ENCODE assay signal across 8 cellular contexts in genomic region chr16:70430667-70431536, GRCh38. TPM values are rescaled to one million over a fixed set of nuclear protein-coding genes. Genes with fewer than 3 reads are reported as not detected.
DNase-seq lines count a peak whose midpoint lies in the region; ATAC-seq, FAIRE-seq and TF ChIP-seq lines count a peak whose summit lies in the region.

No MANE protein-coding gene starts in this region.

- ATAC-seq in GM23338: peak; percentile 36

- H3K36me3 ChIP-seq in GM23338 (ENCODE audit: insufficient read depth) (no peaks in the 10 kb centered on the region; the same call in 1 of the 2 replicates), MM.1S (replicated peaks; ENCODE audit: insufficient read depth, low read length) (no peaks in the 10 kb centered on the region)

- TF ChIP-seq POLR2A in GM12891 (IDR thresholded peaks at IDR 0.05; ENCODE audit: low read depth, low read length): peak; percentile 16; the same call in 1 of the 2 replicates

- peak overlapping the region; percentile 96 for H3K27ac Mint-ChIP-seq in GM23338
- peak overlapping the region; percentile 69 for H3K27ac Mint-ChIP-seq in glutamatergic neuron (ENCODE audit: unreplicated experiment)

- peak overlapping the region; percentile 39 for H3K4me3 Mint-ChIP-seq in GM23338
- H3K4me3 Mint-ChIP-seq in glutamatergic neuron (ENCODE audit: unreplicated experiment): peak overlapping the region; percentile 77

- peak overlapping the region; percentile 59 for H3K9ac ChIP-seq in MM.1S (ENCODE audit: low read length)

- peaks cover 16% of the 10 kb centered on the region for H3F3A ChIP-seq in GM23338 (replicated peaks; ENCODE audit: low read depth)
- H3F3A ChIP-seq in MM.1S (ENCODE audit: insufficient read depth, low read length): peaks cover 41% of the 10 kb centered on the region

- H2AFZ ChIP-seq in GM23338 (no peak overlapping the region), MM.1S (ENCODE audit: low read length) (peak overlapping the region; percentile 27; the same call in 1 of the 2 replicates)

- peak overlapping the region; percentile 41; the same call in 1 of the 2 replicates for H3K4me3 ChIP-seq in GM23338
- H3K4me3 ChIP-seq in MM.1S (ENCODE audit: low read length): peak overlapping the region; percentile 38; the same call in 1 of the 2 replicates

- H3K27me3 ChIP-seq in GM23338 (ENCODE audit: insufficient read depth) (no peaks in the 10 kb centered on the region), MM.1S (replicated peaks; ENCODE audit: insufficient read depth, low read length) (no peaks in the 10 kb centered on the region)

- H3K9me2 ChIP-seq in GM23338 (ENCODE audit: insufficient read depth) (no peaks in the 10 kb centered on the region), MM.1S (replicated peaks; ENCODE audit: insufficient read depth, low read length) (no peaks in the 10 kb centered on the region)

- TF ChIP-seq CTCF in GM23338 (conservative IDR thresholded peaks at IDR 0.05; ENCODE audit: low read depth in 2 of 2): no peak
- no peak for TF ChIP-seq CTCF in MM.1S (IDR thresholded peaks at IDR 0.05; ENCODE audit: low read length)
- TF ChIP-seq CTCF in glutamatergic neuron (IDR thresholded peaks at IDR 0.05; ENCODE audit: partially characterized antibody, unreplicated experiment): no peak

- H3K4me1 Mint-ChIP-seq in GM23338 (peaks cover 64% of the 10 kb centered on the region), glutamatergic neuron (ENCODE audit: low read depth, unreplicated experiment) (peaks cover 58% of the 10 kb centered on the region)

- H3K36me3 Mint-ChIP-seq in GM23338 (ENCODE audit: low read depth): peaks cover 12% of the 10 kb centered on the region
- peaks cover 5% of the 10 kb centered on the region for H3K36me3 Mint-ChIP-seq in glutamatergic neuron (ENCODE audit: unreplicated experiment)

- H3K27me3 Mint-ChIP-seq in GM23338 (ENCODE audit: insufficient read depth, low read depth, poor library complexity) (peaks cover 7% of the 10 kb centered on the region), glutamatergic neuron (ENCODE audit: unreplicated experiment) (peaks cover 26% of the 10 kb centered on the region)

- no peaks in the 10 kb centered on the region for H3K9me3 ChIP-seq in MM.1S (replicated peaks; ENCODE audit: insufficient read depth, low read length)

- H3K79me2 ChIP-seq in GM23338 (replicated peaks; ENCODE audit: insufficient read depth) (peaks cover 90% of the 10 kb centered on the region), MM.1S (ENCODE audit: low read length) (peaks cover 43% of the 10 kb centered on the region)

- DNase-seq in GM12891 (ENCODE audit: insufficient read length, low spot score) (no peak), GM23338 (ENCODE audit: low spot score) (peak; percentile 78), MM.1S (peak; percentile 62), glutamatergic neuron (no peak), hippocampal formation (lab: John Stamatoyannopoulos, UW) (no peak), mucosa of gallbladder (ENCODE audit: low spot score) (no peak)
- peak; percentile 66 for DNase-seq in activated CD8-positive, alpha-beta memory T cell treated with anti-CD3 and anti-CD28 coated beads, Interleukin-2, amount 50 U/mL, for 4 hours
- peak; percentile 52 for DNase-seq in stimulated activated CD4-positive, alpha-beta T cell treated with anti-CD3 and anti-CD28 coated beads, Interleukin-4, amount 100 ng/mL, for 24 hours

- H3K9me3 Mint-ChIP-seq in GM23338 (no peaks in the 10 kb centered on the region), glutamatergic neuron (ENCODE audit: unreplicated experiment) (peaks cover 22% of the 10 kb centered on the region)

- H3K4me2 ChIP-seq in GM23338 (peak overlapping the region; percentile 73), MM.1S (ENCODE audit: low read depth, low read length) (peak overlapping the region; percentile 76)

- H3K27ac ChIP-seq in GM23338 (ENCODE audit: low read depth): peak overlapping the region; percentile 97
- peak overlapping the region; percentile 95 for H3K27ac ChIP-seq in MM.1S (ENCODE audit: low read length)

- peak; percentile 75 for FAIRE-seq in GM12891 (lab: Jason Lieb, UNC)

- H3K4me1 ChIP-seq in GM23338 (ENCODE audit: insufficient read depth) (peaks cover 57% of the 10 kb centered on the region), MM.1S (ENCODE audit: low read length) (peaks cover 64% of the 10 kb centered on the region)

- H4K20me1 ChIP-seq in GM23338 (replicated peaks; ENCODE audit: insufficient read depth): peaks cover 5% of the 10 kb centered on the region; the same call in 1 of the 2 replicates
- no peaks in the 10 kb centered on the region for H4K20me1 ChIP-seq in MM.1S (ENCODE audit: insufficient read depth, low read length)

TF ChIP-seq in GM12891, 5 proteins besides CTCF, POLR2A, EP300 and RAD21:
- TF ChIP-seq POLR2AphosphoS5 (IDR thresholded peaks at IDR 0.05; ENCODE audit: low read depth, low read length) (no peak), POU2F2 (IDR thresholded peaks at IDR 0.05; ENCODE audit: low read depth, low read length) (peak; percentile 55), TAF1 (IDR thresholded peaks at IDR 0.05; ENCODE audit: low read depth, low read length) (peak; percentile 22; the same call in 1 of the 2 replicates), SPI1 (IDR thresholded peaks at IDR 0.05; ENCODE audit: low read depth, low read length) (peak; percentile 99), PAX5 (IDR thresholded peaks at IDR 0.05; ENCODE audit: insufficient read depth, low read length, severe bottlenecking) (peak; percentile 86)

TF ChIP-seq in GM23338, 12 proteins besides CTCF, POLR2A, EP300 and RAD21 (continues in another document):
- TF ChIP-seq ZNF114 (CRISPR knock-in tag; IDR thresholded peaks at IDR 0.05) (no peak), ETS1 (IDR thresholded peaks at IDR 0.05) (no peak), EZH2 (IDR thresholded peaks at IDR 0.05; ENCODE audit: low read depth, unreplicated experiment) (no peak), REST (IDR thresholded peaks at IDR 0.05; ENCODE audit: unreplicated experiment) (no peak), STAT1 (IDR thresholded peaks at IDR 0.05; ENCODE audit: unreplicated experiment) (no peak)

RNA-seq across cellular contexts. Expression of gene ST3GAL2, which starts 8.0 kb away (rescaled TPM):
- polyA plus RNA-seq in GM12891 (2012; ENCODE audit: low read depth, missing spikeins): 33.7 TPM
- total RNA-seq in GM23338 (2014; rRNA removed; shearing (Covaris generic)): 36.8 and 39.8 TPM in 2 replicates
- 12.1 and 12.3 TPM in 2 replicates for polyA plus RNA-seq in GM23338 (2016; fragmentation: Nextera tagmentation; extraction: Ambion mirVana)
- total RNA-seq in glutamatergic neuron (ENCODE audit: unreplicated experiment) (134 TPM), mucosa of gallbladder (22.9 TPM)

RNA-seq across cellular contexts. Expression of gene FCSK, which starts 23.5 kb away (rescaled TPM):
- polyA plus RNA-seq in GM12891 (2012; ENCODE audit: low read depth, missing spikeins): 8.0 TPM
- total RNA-seq in GM23338 (2014; rRNA removed; shearing (Covaris generic)): 4.0 and 8.0 TPM in 2 replicates
- 1.5 and 2.3 TPM in 2 replicates for polyA plus RNA-seq in GM23338 (2016; fragmentation: Nextera tagmentation; extraction: Ambion mirVana)
- total RNA-seq in glutamatergic neuron (ENCODE audit: unreplicated experiment) (15.4 TPM), mucosa of gallbladder (38.0 TPM)

Comparison
In these comparisons a context has a peak if more than half of its experiments do, and no peak if none do; other contexts are left out.
1. DNase-seq: peak in GM23338 (single experiment), MM.1S (single experiment), activated CD8-positive, alpha-beta memory T cell treated with anti-CD3 and anti-CD28 coated beads, Interleukin-2, amount 50 U/mL, for 4 hours (single experiment) and stimulated activated CD4-positive, alpha-beta T cell treated with anti-CD3 and anti-CD28 coated beads, Interleukin-4, amount 100 ng/mL, for 24 hours (single experiment); none in GM12891 (single experiment), glutamatergic neuron (single experiment), hippocampal formation (0 of 2) and mucosa of gallbladder (single experiment).